Comparison of ENCODE assay signal across 22 cellular contexts in genomic region chr2:55106148-55106547, GRCh38. TPM values are rescaled to one million over a fixed set of nuclear protein-coding genes. Genes with fewer than 3 reads are reported as not detected.
DNase-seq lines count a peak whose midpoint lies in the region; ATAC-seq and TF ChIP-seq lines count a peak whose summit lies in the region.
"Had no signal": no experiment of that assay in that cellular context is flagged by ENCODE, and none has a peak within 500 bp of the region (broad histone marks: within the 10 kb centered on the region; RNA-seq: fewer than 3 reads in every experiment).

No MANE protein-coding gene starts in this region.

- peak overlapping the region; percentile 81 for H3K27ac ChIP-seq in ACC112 (ENCODE audit: low read depth, low read length)
- no peak overlapping the region for H3K27ac ChIP-seq in testis
- H3K27ac ChIP-seq: left ventricle myocardium inferior, pancreas, upper lobe of left lung, WERI-Rb-1 had no signal

- peak overlapping the region; percentile 58 for H3K27ac Mint-ChIP-seq in HFFc6
- H3K27ac Mint-ChIP-seq: activated naive CD8-positive, alpha-beta T cell treated with anti-CD3 and anti-CD28 coated beads for 36 hours; mesothelial cell of epicardium; natural killer cell had no signal

- no peak overlapping the region for H2AFZ ChIP-seq in ACC112 (ENCODE audit: low read length, unreplicated experiment)

- no peaks in the 10 kb centered on the region for H3K27me3 ChIP-seq in ACC112 (ENCODE audit: insufficient read depth, low read length)
- H3K27me3 ChIP-seq in testis: no peaks in the 10 kb centered on the region
- H3K27me3 ChIP-seq: heart left ventricle, pancreas, right atrium auricular region, upper lobe of left lung had no signal

- no peaks in the 10 kb centered on the region for H3K36me3 Mint-ChIP-seq in HFFc6 (ENCODE audit: low read depth)
- H3K36me3 Mint-ChIP-seq: activated naive CD8-positive, alpha-beta T cell treated with anti-CD3 and anti-CD28 coated beads for 36 hours; mesothelial cell of epicardium; natural killer cell had no signal

- H3K4me3 ChIP-seq in ACC112 (ENCODE audit: low read depth, low read length) (no peak overlapping the region), testis (no peak overlapping the region)
- H3K4me3 ChIP-seq: HAP-1, heart left ventricle, left ventricle myocardium inferior, pancreas, right atrium auricular region, upper lobe of left lung had no signal

- H3K9me3 ChIP-seq in testis: no peaks in the 10 kb centered on the region
- H3K9me3 ChIP-seq: HAP-1, heart left ventricle, left ventricle myocardium inferior, pancreas, right atrium auricular region, upper lobe of left lung had no signal

- H3K4me1 Mint-ChIP-seq in HFFc6 (ENCODE audit: low read depth): peaks cover 57% of the 10 kb centered on the region
- H3K4me1 Mint-ChIP-seq: natural killer cell had no signal

- intact Hi-C loops in testis (cut with DNase I; ENCODE audit: low total_unique reads): no loop called here

- TF ChIP-seq CTCF in HFFc6 (IDR thresholded peaks at IDR 0.05) (no peak), testis (IDR thresholded peaks at IDR 0.05) (no peak)

- DNase-seq in HFFc6 (no peak), amniotic epithelial cell (ENCODE audit: low read depth) (peak; percentile 78), islet precursor cell (peak; percentile 3), NCI-H1417 treated with DMSO at 0.1 percent for 48 hours (lab: John Stamatoyannopoulos, UW) (no peak), COLO668 (lab: John Stamatoyannopoulos, UW; ENCODE audit: unreplicated experiment) (no peak), testis (no peak)
- DNase-seq: activated CD4-positive, alpha-beta T cell treated with anti-CD3 and anti-CD28 coated beads, Interleukin-2, amount 50 U/mL, for 1 hour; activated naive CD8-positive, alpha-beta T cell treated with anti-CD3 and anti-CD28 coated beads for 36 hours; heart left ventricle; Karpas-422; left ventricle myocardium inferior; natural killer cell; NCI-H1105 treated with DMSO at 0.1 percent for 48 hours; NCI-H510A; pancreas; upper lobe of left lung; WERI-Rb-1 had no signal

- H3K4me1 ChIP-seq in ACC112 (ENCODE audit: control insufficient read depth, insufficient read depth, low read length, unreplicated experiment): peaks cover 71% of the 10 kb centered on the region
- no peaks in the 10 kb centered on the region for H3K4me1 ChIP-seq in testis

- H3K27me3 Mint-ChIP-seq in HFFc6 (ENCODE audit: insufficient read depth): no peaks in the 10 kb centered on the region
- H3K27me3 Mint-ChIP-seq: activated naive CD8-positive, alpha-beta T cell treated with anti-CD3 and anti-CD28 coated beads for 36 hours had no signal

- H3K36me3 ChIP-seq in ACC112 (ENCODE audit: insufficient read depth, low read length) (no peaks in the 10 kb centered on the region), testis (ENCODE audit: low read depth, missing control alignments) (no peaks in the 10 kb centered on the region)
- H3K36me3 ChIP-seq: HAP-1, heart left ventricle, left ventricle myocardium inferior, pancreas, right atrium auricular region, upper lobe of left lung, WERI-Rb-1 had no signal

- no peak for TF ChIP-seq POLR2A in testis (IDR thresholded peaks at IDR 0.05)

- 90% methylated on average over 1 of the region's 1 CpG for WGBS in testis, 2 donors

- H3K79me2 ChIP-seq in ACC112 (ENCODE audit: control insufficient read depth, insufficient read depth, low read length, unreplicated experiment): no peaks in the 10 kb centered on the region

- no peaks in the 10 kb centered on the region for H3K9me3 Mint-ChIP-seq in HFFc6
- H3K9me3 Mint-ChIP-seq: activated naive CD8-positive, alpha-beta T cell treated with anti-CD3 and anti-CD28 coated beads for 36 hours; mesothelial cell of epicardium; natural killer cell had no signal

- ATAC-seq in HG03025 (IDR thresholded peaks at IDR 0.05; ENCODE audit: low FRiP score, unreplicated experiment): no peak
- ATAC-seq: heart left ventricle, natural killer cell, pancreas had no signal

- no peak overlapping the region for H3K4me3 Mint-ChIP-seq in HFFc6
- H3K4me3 Mint-ChIP-seq: activated naive CD8-positive, alpha-beta T cell treated with anti-CD3 and anti-CD28 coated beads for 36 hours; mesothelial cell of epicardium; natural killer cell had no signal

RNA-seq across cellular contexts. Expression of gene RTN4, which starts 55.9 kb away (rescaled TPM):
- 1,000 to 10,000 TPM in 1 of 6 experiments, 100 to 1,000 TPM in 5; 820 to 1,001 (median 831) TPM for total RNA-seq in HFFc6 (2021; fragmentation: NEBNext Ultra II Directional; extraction: Animal tissue kit (Norgen Biotek cat#: 25700))
- total RNA-seq in testis: 100 to 1,000 TPM; 107 to 112 TPM
- 183 TPM for polyA plus RNA-seq in testis (ENCODE audit: insufficient read depth, low read depth, low replicate concordance)

Comparison
In these comparisons a context has a peak if more than half of its experiments do, and no peak if none do; other contexts are left out.
1. DNase-seq: peak in amniotic epithelial cell (single experiment) and islet precursor cell (single experiment); none in HFFc6 (single experiment), NCI-H1417 treated with DMSO at 0.1 percent for 48 hours (single experiment), COLO668 (single experiment) and testis (single experiment).
2. RNA of gene RTN4, which starts 55.9 kb away (total RNA-seq): 820 to 1,001 TPM in HFFc6; 107 to 112 TPM in testis; every median in the first group is over 4 times any median in the second.